In the genomic region with DNA sequence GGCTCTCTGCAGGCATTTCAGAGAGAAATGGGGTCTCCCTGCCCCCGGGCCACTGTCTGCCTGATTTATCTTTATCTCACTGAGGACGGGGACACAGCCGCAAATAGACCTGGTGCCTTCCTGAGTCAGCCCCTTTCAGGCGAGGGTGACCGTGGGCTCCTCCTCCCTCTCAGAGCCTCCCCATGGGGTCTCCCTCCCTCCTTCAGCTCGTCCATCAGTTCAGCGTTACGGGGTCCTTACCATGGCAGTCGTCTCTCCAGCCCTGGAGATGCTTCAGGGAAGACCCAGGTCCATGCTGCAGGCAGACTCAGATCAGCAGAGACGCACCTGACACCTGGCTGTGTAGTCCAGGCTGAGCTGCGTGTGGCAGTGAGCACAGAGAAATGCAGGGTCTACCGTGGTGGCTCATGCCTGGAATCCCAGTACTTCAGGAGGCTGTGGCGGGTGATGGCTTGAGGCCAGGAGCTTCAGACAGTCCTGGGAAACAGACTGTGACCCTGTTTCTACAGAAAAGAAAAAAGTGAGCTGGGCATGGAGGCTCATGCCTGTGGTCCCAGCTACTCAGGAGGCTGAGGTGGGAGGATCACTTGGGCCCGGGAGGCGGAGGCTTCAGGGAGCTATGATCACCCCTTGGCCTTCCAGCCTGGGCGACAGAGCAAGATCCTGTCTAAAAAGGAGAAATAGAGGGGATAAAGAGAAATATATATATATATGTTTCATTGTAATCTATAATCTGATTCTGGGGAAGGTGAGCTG, we compare ENCODE assay signal across 12 cellular contexts. TPM values are rescaled to one million over a fixed set of nuclear protein-coding genes. Genes with fewer than 3 reads are reported as not detected.
DNase-seq lines count a peak whose midpoint lies in the region; ATAC-seq and TF ChIP-seq lines count a peak whose summit lies in the region.
"Not testable (repeated sequence)": the region's sequence is repeated elsewhere in the genome, so short reads cannot be mapped to it uniquely, and the experiment has no call there.
"Had no signal": no experiment of that assay in that cellular context is flagged by ENCODE, and none has a peak within 500 bp of the region (broad histone marks: within the 10 kb centered on the region; RNA-seq: fewer than 3 reads in every experiment).

No MANE protein-coding gene starts in this region.

- H3K9me2 ChIP-seq in PC-3 (replicated peaks; ENCODE audit: low read length): not testable (repeated sequence)

- H3K4me1 ChIP-seq in BLaER1: peaks cover 17% of the 10 kb centered on the region
- H3K4me1 ChIP-seq in PC-3 (ENCODE audit: insufficient read depth, low read length); lower lobe of right lung: not testable (repeated sequence)

- H3K79me2 ChIP-seq in PC-3 (ENCODE audit: low read length): not testable (repeated sequence)

- H3K4me3 ChIP-seq in BLaER1; PC-3 (ENCODE audit: low read length); lower lobe of right lung: not testable (repeated sequence)

- H3F3A ChIP-seq in PC-3 (ENCODE audit: low read length, unreplicated experiment): not testable (repeated sequence)

- not testable (repeated sequence) for H3K9ac ChIP-seq in BLaER1; PC-3 (ENCODE audit: low read length)

- H2AFZ ChIP-seq in PC-3 (ENCODE audit: low read length): not testable (repeated sequence)

- not testable (repeated sequence) for H3K27me3 Mint-ChIP-seq in activated CD8-positive, alpha-beta T cell treated with anti-CD3 and anti-CD28 coated beads, Interleukin-2, amount 10 ng/mL, durations not matched to agents 7 days and 5 days (ENCODE audit: low read depth)

- not testable (repeated sequence) for H3K27ac ChIP-seq in BLaER1; PC-3 (ENCODE audit: low read length)
- H3K27ac ChIP-seq in lower lobe of right lung: peak overlapping the region; percentile 81

- peak; percentile 32 for ATAC-seq in PC-3
- not testable (repeated sequence) for ATAC-seq in activated CD8-positive, alpha-beta T cell treated with anti-CD3 and anti-CD28 coated beads, Interleukin-2, amount 10 ng/mL, durations not matched to agents 7 days and 5 days
- peak; percentile 28 to 30 for ATAC-seq in lower lobe of right lung

- H3K27ac Mint-ChIP-seq in activated CD8-positive, alpha-beta T cell treated with anti-CD3 and anti-CD28 coated beads, Interleukin-2, amount 10 ng/mL, durations not matched to agents 7 days and 5 days: peak overlapping the region; percentile 33

- BruUV-seq in PC-3 (replicated peaks; lab: Mats Ljungman, UMichigan): not testable (repeated sequence)

- not testable (repeated sequence) for H3K36me3 Mint-ChIP-seq in activated CD8-positive, alpha-beta T cell treated with anti-CD3 and anti-CD28 coated beads, Interleukin-2, amount 10 ng/mL, durations not matched to agents 7 days and 5 days (ENCODE audit: low read depth)

- CTCF ChIA-PET in PC-3 (lab: Charles Lee); activated CD8-positive, alpha-beta T cell treated with anti-CD3 and anti-CD28 coated beads, Interleukin-2, amount 10 ng/mL, durations not matched to agents 7 days and 5 days (lab: Charles Lee): not testable (repeated sequence)

- TF ChIP-seq CTCF in PC-3 (conservative IDR thresholded peaks at IDR 0.05; ENCODE audit: low read depth, low read length); lower lobe of right lung (IDR thresholded peaks at IDR 0.05): not testable (repeated sequence)

- H3K4me3 Mint-ChIP-seq in activated CD8-positive, alpha-beta T cell treated with anti-CD3 and anti-CD28 coated beads, Interleukin-2, amount 10 ng/mL, durations not matched to agents 7 days and 5 days: not testable (repeated sequence)

- H3K9me3 Mint-ChIP-seq in activated CD8-positive, alpha-beta T cell treated with anti-CD3 and anti-CD28 coated beads, Interleukin-2, amount 10 ng/mL, durations not matched to agents 7 days and 5 days (ENCODE audit: insufficient read depth): not testable (repeated sequence)

- not testable (repeated sequence) for H4K20me1 ChIP-seq in BLaER1; PC-3 (ENCODE audit: low read length)

- DNase-seq in PC-3; activated CD8-positive, alpha-beta T cell treated with anti-CD3 and anti-CD28 coated beads, Interleukin-2, amount 10 ng/mL, durations not matched to agents 7 days and 5 days; lower lobe of right lung: not testable (repeated sequence)
- DNase-seq in dedifferentiated amniotic fluid mesenchymal stem cell (ENCODE audit: extremely low spot score): peak; percentile 11
- peak; percentile 81 for DNase-seq in posterior vena cava (ENCODE audit: low spot score)

- not testable (repeated sequence) for H3K27me3 ChIP-seq in BLaER1; lower lobe of right lung (ENCODE audit: low read depth)
- peaks cover 19% of the 10 kb centered on the region; the same call in 1 of the 2 replicates for H3K27me3 ChIP-seq in PC-3 (ENCODE audit: low read length)

- H3K9me3 ChIP-seq in BLaER1; PC-3 (ENCODE audit: low read length); lower lobe of right lung: not testable (repeated sequence)

- POLR2A ChIA-PET in PC-3 (lab: Charles Lee; ENCODE audit: unreplicated experiment): interaction anchor here (0.5 kb wide), 1 partner anchor 136 kb away, joined by 3 read pairs; no protein-coding TSS in a partner anchor
- POLR2A ChIA-PET in activated CD8-positive, alpha-beta T cell treated with anti-CD3 and anti-CD28 coated beads, Interleukin-2, amount 10 ng/mL, durations not matched to agents 7 days and 5 days (lab: Charles Lee): not testable (repeated sequence)

- intact Hi-C loops in PC-3 (cut with micrococcal nuclease); lower lobe of right lung (cut with DNase I); posterior vena cava (cut with DNase I): not testable (repeated sequence)

- H3K36me3 ChIP-seq in BLaER1: peaks cover 13% of the 10 kb centered on the region
- H3K36me3 ChIP-seq in PC-3 (ENCODE audit: low read depth, low read length); lower lobe of right lung: not testable (repeated sequence)

- H3K4me2 ChIP-seq in BLaER1: peak overlapping the region; percentile 74
- H3K4me2 ChIP-seq in PC-3 (ENCODE audit: low read length): not testable (repeated sequence)

- peaks cover 12% of the 10 kb centered on the region for H3K4me1 Mint-ChIP-seq in activated CD8-positive, alpha-beta T cell treated with anti-CD3 and anti-CD28 coated beads, Interleukin-2, amount 10 ng/mL, durations not matched to agents 7 days and 5 days (ENCODE audit: low read depth)

RNA-seq across cellular contexts. Expression of a gene that starts 0.6 kb away (rescaled TPM):
- total RNA-seq in PC-3 (2014; rRNA removed): not detected in 2 replicates
- 1 to 10 TPM; 1.1 to 1.5 TPM for total RNA-seq in activated CD8-positive, alpha-beta T cell treated with anti-CD3 and anti-CD28 coated beads, Interleukin-2, amount 10 ng/mL, durations not matched to agents 7 days and 5 days
- 85.6 TPM for total RNA-seq in lower lobe of right lung
- 10 to 100 TPM; 14.6 to 25.5 TPM for total RNA-seq in posterior vena cava
- total RNA-seq: activated CD4-positive, alpha-beta T cell treated with anti-CD3 and anti-CD28 coated beads for 36 hours; dermis blood vessel endothelial cell; endodermal cell; fibroblast of villous mesenchyme; H7; HT-29 had no signal

RNA-seq across cellular contexts. Expression of a gene that starts 19.2 kb away (rescaled TPM):
- total RNA-seq in PC-3 (2014; rRNA removed): not detected in 2 replicates
- total RNA-seq in activated CD8-positive, alpha-beta T cell treated with anti-CD3 and anti-CD28 coated beads, Interleukin-2, amount 10 ng/mL, durations not matched to agents 7 days and 5 days: under 1 TPM in 1 of 2 experiments, not detected in 1; 0.18 TPM
- total RNA-seq in lower lobe of right lung: 36.9 TPM
- 1 to 10 TPM; 8.1 to 9.6 TPM for total RNA-seq in posterior vena cava
- total RNA-seq: activated CD4-positive, alpha-beta T cell treated with anti-CD3 and anti-CD28 coated beads for 36 hours; dermis blood vessel endothelial cell; endodermal cell; fibroblast of villous mesenchyme; H7; HT-29 had no signal

RNA-seq across cellular contexts. Expression of a gene that starts 22.7 kb away (rescaled TPM):
- total RNA-seq in PC-3 (2014; rRNA removed) (3,477 and 3,621 TPM in 2 replicates), lower lobe of right lung (1,086 TPM), posterior vena cava (1,000 to 10,000 TPM in 1 of 2 donors, 100 to 1,000 TPM in 1; 777 to 1,026 TPM)
- 1,000 to 10,000 TPM; 1,244 to 1,253 TPM for total RNA-seq in activated CD8-positive, alpha-beta T cell treated with anti-CD3 and anti-CD28 coated beads, Interleukin-2, amount 10 ng/mL, durations not matched to agents 7 days and 5 days

RNA-seq across cellular contexts. Expression of a gene that starts 32.3 kb away (rescaled TPM):
- total RNA-seq in PC-3 (2014; rRNA removed) (122 and 173 TPM in 2 replicates), lower lobe of right lung (33.8 TPM), posterior vena cava (10 to 100 TPM; 17.3 to 24.5 TPM)
- 10 to 100 TPM; 11.2 to 11.9 TPM for total RNA-seq in activated CD8-positive, alpha-beta T cell treated with anti-CD3 and anti-CD28 coated beads, Interleukin-2, amount 10 ng/mL, durations not matched to agents 7 days and 5 days

RNA-seq across cellular contexts. Expression of a gene that starts 33.7 kb away (rescaled TPM):
- not detected in 2 replicates for total RNA-seq in PC-3 (2014; rRNA removed)
- not detected for total RNA-seq in activated CD8-positive, alpha-beta T cell treated with anti-CD3 and anti-CD28 coated beads, Interleukin-2, amount 10 ng/mL, durations not matched to agents 7 days and 5 days
- 16.0 TPM for total RNA-seq in lower lobe of right lung
- 10 to 100 TPM; 14.9 to 22.5 TPM for total RNA-seq in posterior vena cava
- total RNA-seq: activated CD4-positive, alpha-beta T cell treated with anti-CD3 and anti-CD28 coated beads for 36 hours; dermis blood vessel endothelial cell; endodermal cell; fibroblast of villous mesenchyme; H7; HT-29 had no signal

Comparison
In these comparisons a context has a peak if more than half of its experiments do, and no peak if none do; other contexts are left out.
1. RNA of a gene that starts 0.6 kb away (total RNA-seq): 85.6 TPM in lower lobe of right lung (single experiment) and 14.6 to 25.5 TPM in posterior vena cava; 1.1 to 1.5 TPM in activated CD8-positive, alpha-beta T cell treated with anti-CD3 and anti-CD28 coated beads, Interleukin-2, amount 10 ng/mL, durations not matched to agents 7 days and 5 days and not detected in PC-3; every median in the first group is over 4 times any median in the second.